1 cellular context compared by ENCODE assay signal in the genomic region with DNA sequence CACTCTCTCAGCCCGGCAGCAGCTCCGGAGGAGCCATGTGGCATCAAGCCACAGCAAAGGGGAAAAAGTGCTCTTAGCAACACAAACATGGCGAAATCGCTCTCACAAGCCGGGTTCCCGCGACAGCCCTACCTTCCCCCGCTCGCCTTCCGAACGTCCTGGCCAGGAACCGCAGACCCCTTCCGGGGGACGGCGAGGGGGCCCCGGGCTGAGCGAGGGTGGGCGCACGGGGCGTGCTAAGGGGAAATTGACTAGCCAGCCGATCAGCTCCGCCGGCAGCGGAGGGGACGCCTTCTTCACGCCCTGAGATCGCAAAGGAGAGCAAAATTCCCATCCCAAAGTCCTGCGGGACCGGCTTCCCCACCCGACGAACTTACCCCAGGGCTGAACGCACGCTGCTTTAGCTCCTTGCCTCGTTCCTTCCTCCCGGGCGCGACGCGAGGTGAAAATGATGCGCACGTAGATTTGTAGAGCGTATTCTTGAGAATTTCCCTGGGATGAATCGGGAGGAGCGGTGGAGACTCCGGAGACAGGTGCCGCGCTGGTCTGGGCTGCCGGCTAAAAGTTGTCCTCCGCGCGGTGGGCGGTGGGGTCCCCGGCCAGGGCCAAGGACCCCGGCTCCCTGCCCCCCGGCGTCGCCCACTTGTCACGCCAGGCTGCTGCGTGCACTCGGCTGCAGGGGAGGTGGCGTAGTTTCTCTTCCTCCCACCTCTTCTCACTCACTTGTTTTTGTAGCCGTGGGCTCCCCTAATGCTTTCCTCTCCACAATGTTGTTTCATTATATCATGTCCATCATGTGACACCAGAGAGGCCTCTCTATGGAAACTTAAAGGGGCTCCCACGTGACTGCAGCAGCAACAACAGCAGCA.
A peak's percentile ranks its signal among the peaks of the same experiment; 100 is the strongest.
TF ChIP-seq lines count a peak whose summit lies in the region.

No MANE protein-coding gene starts in this region.

TF ChIP-seq in HepG2, 621 proteins besides CTCF, POLR2A, EP300 and RAD21 (continued from another document and continues in another):
- TF ChIP-seq, protein P1, sequence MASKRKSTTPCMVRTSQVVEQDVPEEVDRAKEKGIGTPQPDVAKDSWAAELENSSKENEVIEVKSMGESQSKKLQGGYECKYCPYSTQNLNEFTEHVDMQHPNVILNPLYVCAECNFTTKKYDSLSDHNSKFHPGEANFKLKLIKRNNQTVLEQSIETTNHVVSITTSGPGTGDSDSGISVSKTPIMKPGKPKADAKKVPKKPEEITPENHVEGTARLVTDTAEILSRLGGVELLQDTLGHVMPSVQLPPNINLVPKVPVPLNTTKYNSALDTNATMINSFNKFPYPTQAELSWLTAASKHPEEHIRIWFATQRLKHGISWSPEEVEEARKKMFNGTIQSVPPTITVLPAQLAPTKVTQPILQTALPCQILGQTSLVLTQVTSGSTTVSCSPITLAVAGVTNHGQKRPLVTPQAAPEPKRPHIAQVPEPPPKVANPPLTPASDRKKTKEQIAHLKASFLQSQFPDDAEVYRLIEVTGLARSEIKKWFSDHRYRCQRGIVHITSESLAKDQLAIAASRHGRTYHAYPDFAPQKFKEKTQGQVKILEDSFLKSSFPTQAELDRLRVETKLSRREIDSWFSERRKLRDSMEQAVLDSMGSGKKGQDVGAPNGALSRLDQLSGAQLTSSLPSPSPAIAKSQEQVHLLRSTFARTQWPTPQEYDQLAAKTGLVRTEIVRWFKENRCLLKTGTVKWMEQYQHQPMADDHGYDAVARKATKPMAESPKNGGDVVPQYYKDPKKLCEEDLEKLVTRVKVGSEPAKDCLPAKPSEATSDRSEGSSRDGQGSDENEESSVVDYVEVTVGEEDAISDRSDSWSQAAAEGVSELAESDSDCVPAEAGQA (IDR thresholded peaks at IDR 0.05; ENCODE audit: low read depth): no peak
- TF ChIP-seq, protein P1 (CRISPR knock-in tag; IDR thresholded peaks at IDR 0.05; ENCODE audit: borderline replicate concordance): no peak
- TF ChIP-seq ELF3 (CRISPR knock-in tag; IDR thresholded peaks at IDR 0.05) (no peak; the same call in 1 of the 2 replicates), SRF (IDR thresholded peaks at IDR 0.05; ENCODE audit: low read depth, low read length) (no peak), FOXK2 (IDR thresholded peaks at IDR 0.05) (0 out of 2 replicates have a peak, but pooled peaks have one; percentile 27), ZNF75D (CRISPR knock-in tag; IDR thresholded peaks at IDR 0.05; ENCODE audit: borderline replicate concordance) (no peak), EZH2 (conservative IDR thresholded peaks at IDR 0.05; ENCODE audit: low read depth, low read length) (no peak), RXRB (CRISPR knock-in tag; IDR thresholded peaks at IDR 0.05; ENCODE audit: borderline replicate concordance) (peak; percentile 7; the same call in 1 of the 2 replicates), ZNF614 (CRISPR knock-in tag; IDR thresholded peaks at IDR 0.05; ENCODE audit: borderline replicate concordance) (no peak), ZNF883 (CRISPR knock-in tag; IDR thresholded peaks at IDR 0.05; ENCODE audit: not compliant biosample characterization) (no peak), LCORL (IDR thresholded peaks at IDR 0.05) (no peak), LCORL (CRISPR knock-in tag; IDR thresholded peaks at IDR 0.05) (no peak), ZNF724P (CRISPR knock-in tag; IDR thresholded peaks at IDR 0.05; ENCODE audit: borderline replicate concordance) (no peak), HDAC1 (CRISPR knock-in tag; IDR thresholded peaks at IDR 0.05) (peak; percentile 30; the same call in 1 of the 2 replicates), NFATC3 (CRISPR knock-in tag; IDR thresholded peaks at IDR 0.05) (no peak; the same call in 1 of the 2 replicates), THAP11 (CRISPR knock-in tag; IDR thresholded peaks at IDR 0.05) (0 out of 2 replicates have a peak, but pooled peaks have one; percentile 8), TAF15 (IDR thresholded peaks at IDR 0.05; ENCODE audit: low read depth, low read length, poor library complexity, severe bottlenecking) (no peak), THYN1 (CRISPR knock-in tag; IDR thresholded peaks at IDR 0.05; ENCODE audit: borderline replicate concordance, low read depth) (no peak), ZNF101 (CRISPR knock-in tag; IDR thresholded peaks at IDR 0.05; ENCODE audit: borderline replicate concordance, low read depth) (no peak), ZSCAN29 (CRISPR knock-in tag; conservative IDR thresholded peaks at IDR 0.05) (no peak)
- TF ChIP-seq, protein P2, sequence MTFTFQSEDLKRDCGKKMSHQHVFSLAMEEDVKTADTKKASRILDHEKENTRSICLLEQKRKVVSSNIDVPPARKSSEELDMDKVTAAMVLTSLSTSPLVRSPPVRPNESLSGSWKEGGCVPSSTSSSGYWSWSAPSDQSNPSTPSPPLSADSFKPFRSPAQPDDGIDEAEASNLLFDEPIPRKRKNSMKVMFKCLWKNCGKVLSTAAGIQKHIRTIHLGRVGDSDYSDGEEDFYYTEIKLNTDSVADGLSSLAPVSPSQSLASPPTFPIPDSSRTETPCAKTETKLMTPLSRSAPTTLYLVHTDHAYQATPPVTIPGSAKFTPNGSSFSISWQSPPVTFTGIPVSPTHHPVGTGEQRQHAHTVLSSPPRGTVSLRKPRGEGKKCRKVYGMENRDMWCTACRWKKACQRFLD (CRISPR knock-in tag; IDR thresholded peaks at IDR 0.05; ENCODE audit: borderline replicate concordance): peak; percentile 32; the same call in 1 of the 2 replicates
- TF ChIP-seq, protein P3, sequence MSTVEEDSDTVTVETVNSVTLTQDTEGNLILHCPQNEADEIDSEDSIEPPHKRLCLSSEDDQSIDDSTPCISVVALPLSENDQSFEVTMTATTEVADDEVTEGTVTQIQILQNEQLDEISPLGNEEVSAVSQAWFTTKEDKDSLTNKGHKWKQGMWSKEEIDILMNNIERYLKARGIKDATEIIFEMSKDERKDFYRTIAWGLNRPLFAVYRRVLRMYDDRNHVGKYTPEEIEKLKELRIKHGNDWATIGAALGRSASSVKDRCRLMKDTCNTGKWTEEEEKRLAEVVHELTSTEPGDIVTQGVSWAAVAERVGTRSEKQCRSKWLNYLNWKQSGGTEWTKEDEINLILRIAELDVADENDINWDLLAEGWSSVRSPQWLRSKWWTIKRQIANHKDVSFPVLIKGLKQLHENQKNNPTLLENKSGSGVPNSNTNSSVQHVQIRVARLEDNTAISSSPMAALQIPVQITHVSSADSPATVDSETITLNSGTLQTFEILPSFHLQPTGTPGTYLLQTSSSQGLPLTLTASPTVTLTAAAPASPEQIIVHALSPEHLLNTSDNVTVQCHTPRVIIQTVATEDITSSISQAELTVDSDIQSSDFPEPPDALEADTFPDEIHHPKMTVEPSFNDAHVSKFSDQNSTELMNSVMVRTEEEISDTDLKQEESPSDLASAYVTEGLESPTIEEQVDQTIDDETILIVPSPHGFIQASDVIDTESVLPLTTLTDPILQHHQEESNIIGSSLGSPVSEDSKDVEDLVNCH (CRISPR knock-in tag; IDR thresholded peaks at IDR 0.05): no peak
- TF ChIP-seq, protein P4, sequence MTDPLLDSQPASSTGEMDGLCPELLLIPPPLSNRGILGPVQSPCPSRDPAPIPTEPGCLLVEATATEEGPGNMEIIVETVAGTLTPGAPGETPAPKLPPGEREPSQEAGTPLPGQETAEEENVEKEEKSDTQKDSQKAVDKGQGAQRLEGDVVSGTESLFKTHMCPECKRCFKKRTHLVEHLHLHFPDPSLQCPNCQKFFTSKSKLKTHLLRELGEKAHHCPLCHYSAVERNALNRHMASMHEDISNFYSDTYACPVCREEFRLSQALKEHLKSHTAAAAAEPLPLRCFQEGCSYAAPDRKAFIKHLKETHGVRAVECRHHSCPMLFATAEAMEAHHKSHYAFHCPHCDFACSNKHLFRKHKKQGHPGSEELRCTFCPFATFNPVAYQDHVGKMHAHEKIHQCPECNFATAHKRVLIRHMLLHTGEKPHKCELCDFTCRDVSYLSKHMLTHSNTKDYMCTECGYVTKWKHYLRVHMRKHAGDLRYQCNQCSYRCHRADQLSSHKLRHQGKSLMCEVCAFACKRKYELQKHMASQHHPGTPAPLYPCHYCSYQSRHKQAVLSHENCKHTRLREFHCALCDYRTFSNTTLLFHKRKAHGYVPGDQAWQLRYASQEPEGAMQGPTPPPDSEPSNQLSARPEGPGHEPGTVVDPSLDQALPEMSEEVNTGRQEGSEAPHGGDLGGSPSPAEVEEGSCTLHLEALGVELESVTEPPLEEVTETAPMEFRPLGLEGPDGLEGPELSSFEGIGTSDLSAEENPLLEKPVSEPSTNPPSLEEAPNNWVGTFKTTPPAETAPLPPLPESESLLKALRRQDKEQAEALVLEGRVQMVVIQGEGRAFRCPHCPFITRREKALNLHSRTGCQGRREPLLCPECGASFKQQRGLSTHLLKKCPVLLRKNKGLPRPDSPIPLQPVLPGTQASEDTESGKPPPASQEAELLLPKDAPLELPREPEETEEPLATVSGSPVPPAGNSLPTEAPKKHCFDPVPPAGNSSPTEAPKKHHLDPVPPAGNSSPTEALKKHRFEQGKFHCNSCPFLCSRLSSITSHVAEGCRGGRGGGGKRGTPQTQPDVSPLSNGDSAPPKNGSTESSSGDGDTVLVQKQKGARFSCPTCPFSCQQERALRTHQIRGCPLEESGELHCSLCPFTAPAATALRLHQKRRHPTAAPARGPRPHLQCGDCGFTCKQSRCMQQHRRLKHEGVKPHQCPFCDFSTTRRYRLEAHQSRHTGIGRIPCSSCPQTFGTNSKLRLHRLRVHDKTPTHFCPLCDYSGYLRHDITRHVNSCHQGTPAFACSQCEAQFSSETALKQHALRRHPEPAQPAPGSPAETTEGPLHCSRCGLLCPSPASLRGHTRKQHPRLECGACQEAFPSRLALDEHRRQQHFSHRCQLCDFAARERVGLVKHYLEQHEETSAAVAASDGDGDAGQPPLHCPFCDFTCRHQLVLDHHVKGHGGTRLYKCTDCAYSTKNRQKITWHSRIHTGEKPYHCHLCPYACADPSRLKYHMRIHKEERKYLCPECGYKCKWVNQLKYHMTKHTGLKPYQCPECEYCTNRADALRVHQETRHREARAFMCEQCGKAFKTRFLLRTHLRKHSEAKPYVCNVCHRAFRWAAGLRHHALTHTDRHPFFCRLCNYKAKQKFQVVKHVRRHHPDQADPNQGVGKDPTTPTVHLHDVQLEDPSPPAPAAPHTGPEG (CRISPR knock-in tag; IDR thresholded peaks at IDR 0.05): peak; percentile 29; the same call in 1 of the 2 replicates
- TF ChIP-seq, protein P5, sequence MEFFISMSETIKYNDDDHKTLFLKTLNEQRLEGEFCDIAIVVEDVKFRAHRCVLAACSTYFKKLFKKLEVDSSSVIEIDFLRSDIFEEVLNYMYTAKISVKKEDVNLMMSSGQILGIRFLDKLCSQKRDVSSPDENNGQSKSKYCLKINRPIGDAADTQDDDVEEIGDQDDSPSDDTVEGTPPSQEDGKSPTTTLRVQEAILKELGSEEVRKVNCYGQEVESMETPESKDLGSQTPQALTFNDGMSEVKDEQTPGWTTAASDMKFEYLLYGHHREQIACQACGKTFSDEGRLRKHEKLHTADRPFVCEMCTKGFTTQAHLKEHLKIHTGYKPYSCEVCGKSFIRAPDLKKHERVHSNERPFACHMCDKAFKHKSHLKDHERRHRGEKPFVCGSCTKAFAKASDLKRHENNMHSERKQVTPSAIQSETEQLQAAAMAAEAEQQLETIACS (CRISPR knock-in tag; IDR thresholded peaks at IDR 0.05): peak; percentile 56; the same call in 1 of the 2 replicates
- TF ChIP-seq, protein P6, sequence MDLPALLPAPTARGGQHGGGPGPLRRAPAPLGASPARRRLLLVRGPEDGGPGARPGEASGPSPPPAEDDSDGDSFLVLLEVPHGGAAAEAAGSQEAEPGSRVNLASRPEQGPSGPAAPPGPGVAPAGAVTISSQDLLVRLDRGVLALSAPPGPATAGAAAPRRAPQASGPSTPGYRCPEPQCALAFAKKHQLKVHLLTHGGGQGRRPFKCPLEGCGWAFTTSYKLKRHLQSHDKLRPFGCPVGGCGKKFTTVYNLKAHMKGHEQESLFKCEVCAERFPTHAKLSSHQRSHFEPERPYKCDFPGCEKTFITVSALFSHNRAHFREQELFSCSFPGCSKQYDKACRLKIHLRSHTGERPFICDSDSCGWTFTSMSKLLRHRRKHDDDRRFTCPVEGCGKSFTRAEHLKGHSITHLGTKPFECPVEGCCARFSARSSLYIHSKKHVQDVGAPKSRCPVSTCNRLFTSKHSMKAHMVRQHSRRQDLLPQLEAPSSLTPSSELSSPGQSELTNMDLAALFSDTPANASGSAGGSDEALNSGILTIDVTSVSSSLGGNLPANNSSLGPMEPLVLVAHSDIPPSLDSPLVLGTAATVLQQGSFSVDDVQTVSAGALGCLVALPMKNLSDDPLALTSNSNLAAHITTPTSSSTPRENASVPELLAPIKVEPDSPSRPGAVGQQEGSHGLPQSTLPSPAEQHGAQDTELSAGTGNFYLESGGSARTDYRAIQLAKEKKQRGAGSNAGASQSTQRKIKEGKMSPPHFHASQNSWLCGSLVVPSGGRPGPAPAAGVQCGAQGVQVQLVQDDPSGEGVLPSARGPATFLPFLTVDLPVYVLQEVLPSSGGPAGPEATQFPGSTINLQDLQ (CRISPR knock-in tag; IDR thresholded peaks at IDR 0.05): no peak
- TF ChIP-seq, protein P7, sequence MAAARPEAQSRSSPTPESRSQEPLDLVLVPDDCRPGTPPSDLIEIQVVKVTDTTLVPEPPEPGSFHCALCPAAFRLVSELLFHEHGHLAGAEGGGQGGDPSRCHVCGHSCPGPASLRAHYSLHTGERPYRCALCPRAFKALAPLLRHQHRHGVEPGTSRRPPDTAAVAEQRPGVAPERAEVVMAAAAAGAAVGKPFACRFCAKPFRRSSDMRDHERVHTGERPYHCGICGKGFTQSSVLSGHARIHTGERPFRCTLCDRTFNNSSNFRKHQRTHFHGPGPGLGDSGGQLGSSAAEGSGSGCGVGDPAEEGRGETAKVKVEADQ (CRISPR knock-in tag; IDR thresholded peaks at IDR 0.05; ENCODE audit: borderline replicate concordance): peak; percentile 64; the same call in 1 of the 2 replicates
- TF ChIP-seq, protein P8, sequence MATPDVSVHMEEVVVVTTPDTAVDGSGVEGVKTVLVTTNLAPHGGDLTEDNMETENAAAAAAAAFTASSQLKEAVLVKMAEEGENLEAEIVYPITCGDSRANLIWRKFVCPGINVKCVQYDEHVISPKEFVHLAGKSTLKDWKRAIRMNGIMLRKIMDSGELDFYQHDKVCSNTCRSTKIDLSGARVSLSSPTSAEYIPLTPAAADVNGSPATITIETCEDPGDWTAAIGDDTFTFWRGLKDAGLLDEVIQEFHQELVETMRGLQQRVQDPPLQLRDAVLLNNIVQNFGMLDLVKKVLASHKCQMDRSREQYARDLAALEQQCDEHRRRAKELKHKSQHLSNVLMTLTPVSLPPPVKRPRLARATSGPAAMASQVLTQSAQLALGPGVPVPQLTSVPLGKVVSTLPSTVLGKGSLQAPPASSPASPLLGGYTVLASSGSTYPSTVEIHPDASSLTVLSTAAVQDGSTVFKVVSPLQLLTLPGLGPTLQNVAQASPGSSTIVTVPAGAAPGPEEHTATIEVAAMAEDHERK (CRISPR knock-in tag; IDR thresholded peaks at IDR 0.05; ENCODE audit: low read depth): no peak
